In the genomic region with DNA sequence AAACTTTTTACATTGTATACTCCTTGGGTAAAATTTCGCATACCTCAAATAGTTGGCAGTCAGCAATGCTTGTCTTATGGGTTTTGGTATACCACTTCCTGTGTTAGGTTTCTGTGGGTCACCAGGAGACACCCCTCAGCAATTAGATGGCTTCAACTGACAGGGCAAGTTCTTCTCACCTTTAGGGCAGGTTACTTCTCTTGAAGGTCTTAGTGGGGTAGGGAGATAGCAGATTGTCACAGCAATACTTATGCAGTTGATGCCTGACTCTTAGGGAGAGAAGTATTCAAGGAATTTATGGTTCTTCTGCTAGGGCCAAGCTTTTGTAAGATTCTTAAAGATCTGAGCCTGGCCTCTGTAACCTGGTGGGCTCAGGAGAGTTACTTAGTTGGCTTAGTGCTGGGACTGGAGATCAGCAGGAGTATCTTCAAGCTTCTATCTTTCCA, we compare ENCODE assay signal across 8 cellular contexts. TPM values are rescaled to one million over a fixed set of nuclear protein-coding genes. Genes with fewer than 3 reads are reported as not detected.
DNase-seq lines count a peak whose midpoint lies in the region; ATAC-seq, FAIRE-seq and TF ChIP-seq lines count a peak whose summit lies in the region.

No MANE protein-coding gene starts in this region.

- H2AFZ ChIP-seq in keratinocyte (ENCODE audit: control insufficient read depth, low read length): no peak overlapping the region

- dilution Hi-C loops in keratinocyte (cut with MboI; ENCODE audit: extremely low pct_ligation_motif_present, low sequenced_read_pairs): no loop called here

- peaks cover 70% of the 10 kb centered on the region for H3K4me1 Mint-ChIP-seq in activated CD4-positive, alpha-beta T cell treated with anti-CD3 and anti-CD28 coated beads for 36 hours
- peaks cover 38% of the 10 kb centered on the region for H3K4me1 Mint-ChIP-seq in activated CD4-positive, alpha-beta T cell treated with anti-CD3 and anti-CD28 coated beads, Interleukin-2, amount 10 ng/mL, durations not matched to agents 7 days and 5 days
- H3K4me1 Mint-ChIP-seq in progenitor cell of endocrine pancreas (ENCODE audit: low read depth): peaks cover 8% of the 10 kb centered on the region

- intact Hi-C loops in activated CD4-positive, alpha-beta T cell treated with anti-CD3 and anti-CD28 coated beads for 36 hours (cut with DNase I, micrococcal nuclease): loop anchor here in 1 of 2 experiments (1.0 kb wide), 1 partner anchor 11 kb away; no protein-coding TSS in a partner anchor

- POLR2A ChIA-PET in activated CD4-positive, alpha-beta T cell treated with anti-CD3 and anti-CD28 coated beads for 36 hours (lab: Charles Lee): interaction anchor here (0.6 kb wide), 1 partner anchor 232 kb away, joined by 3 read pairs; no protein-coding TSS in a partner anchor
- POLR2A ChIA-PET in activated CD4-positive, alpha-beta T cell treated with anti-CD3 and anti-CD28 coated beads, Interleukin-2, amount 10 ng/mL, durations not matched to agents 7 days and 5 days (lab: Charles Lee): no interaction called here

- H3K36me3 Mint-ChIP-seq in activated CD4-positive, alpha-beta T cell treated with anti-CD3 and anti-CD28 coated beads for 36 hours (ENCODE audit: low read depth): peaks cover 4% of the 10 kb centered on the region
- H3K36me3 Mint-ChIP-seq in activated CD4-positive, alpha-beta T cell treated with anti-CD3 and anti-CD28 coated beads, Interleukin-2, amount 10 ng/mL, durations not matched to agents 7 days and 5 days (ENCODE audit: low read depth): peaks cover 3% of the 10 kb centered on the region
- H3K36me3 Mint-ChIP-seq in progenitor cell of endocrine pancreas (ENCODE audit: insufficient read depth): peaks cover 2% of the 10 kb centered on the region

- no peak overlapping the region for H3K27ac ChIP-seq in keratinocyte (ENCODE audit: control insufficient read depth, insufficient read depth, low read length)

- H3K36me3 ChIP-seq in keratinocyte (ENCODE audit: control insufficient read depth in 2 of 2, extremely low read depth in 1 of 2, insufficient read depth in 2 of 2, low read length in 2 of 2): no peaks in the 10 kb centered on the region

- peak; percentile 30 for DNase-seq in activated CD4-positive, alpha-beta T cell treated with anti-CD3 and anti-CD28 coated beads for 36 hours
- DNase-seq in activated CD4-positive, alpha-beta T cell treated with anti-CD3 and anti-CD28 coated beads, Interleukin-2, amount 50 U/mL, for 1 hour: no peak
- DNase-seq in activated CD4-positive, alpha-beta T cell treated with anti-CD3 and anti-CD28 coated beads, Interleukin-2, amount 10 ng/mL, durations not matched to agents 7 days and 5 days: peak; percentile 58
- no peak for DNase-seq in keratinocyte (ENCODE audit: low read depth, low spot score)
- no peak for DNase-seq in progenitor cell of endocrine pancreas (ENCODE audit: low spot score, unreplicated experiment)
- DNase-seq in SIG-M5 (lab: John Stamatoyannopoulos, UW): no peak

- H4K20me1 ChIP-seq in keratinocyte (ENCODE audit: control insufficient read depth, extremely low read depth, insufficient read depth, low read length): peaks cover 19% of the 10 kb centered on the region

- peaks cover 4% of the 10 kb centered on the region for H3K9me1 ChIP-seq in keratinocyte (ENCODE audit: control insufficient read depth, extremely low read depth, insufficient read depth, low read length)

- peak; percentile 64 for ATAC-seq in activated CD4-positive, alpha-beta T cell treated with anti-CD3 and anti-CD28 coated beads for 36 hours
- peak; percentile 71 for ATAC-seq in HG03159 (IDR thresholded peaks at IDR 0.05; ENCODE audit: unreplicated experiment)
- no peak for ATAC-seq in GM19328 (IDR thresholded peaks at IDR 0.05; ENCODE audit: unreplicated experiment)

- no peak for TF ChIP-seq CTCF in keratinocyte (optimal IDR thresholded peaks at IDR 0.05 in 1 of 3, IDR thresholded peaks at IDR 0.05 in 1 of 3, conservative IDR thresholded peaks at IDR 0.05 in 1 of 3; ENCODE audit: extremely low read depth in 1 of 3, insufficient read depth in 2 of 3, low read length in 3 of 3)
- TF ChIP-seq CTCF in progenitor cell of endocrine pancreas (IDR thresholded peaks at IDR 0.05; ENCODE audit: unreplicated experiment): no peak

- peaks cover 18% of the 10 kb centered on the region for H3K4me1 ChIP-seq in keratinocyte (ENCODE audit: control insufficient read depth, extremely low read depth, insufficient read depth, low read length)

- H3K27ac Mint-ChIP-seq in activated CD4-positive, alpha-beta T cell treated with anti-CD3 and anti-CD28 coated beads for 36 hours: no peak overlapping the region
- H3K27ac Mint-ChIP-seq in activated CD4-positive, alpha-beta T cell treated with anti-CD3 and anti-CD28 coated beads, Interleukin-2, amount 10 ng/mL, durations not matched to agents 7 days and 5 days: peak overlapping the region; percentile 32
- H3K27ac Mint-ChIP-seq in progenitor cell of endocrine pancreas: no peak overlapping the region

- no peaks in the 10 kb centered on the region for H3K9me3 ChIP-seq in keratinocyte (ENCODE audit: control insufficient read depth, low read depth, low read length)

- H3K9me3 Mint-ChIP-seq in activated CD4-positive, alpha-beta T cell treated with anti-CD3 and anti-CD28 coated beads for 36 hours (ENCODE audit: low read depth): peaks cover 5% of the 10 kb centered on the region
- H3K9me3 Mint-ChIP-seq in activated CD4-positive, alpha-beta T cell treated with anti-CD3 and anti-CD28 coated beads, Interleukin-2, amount 10 ng/mL, durations not matched to agents 7 days and 5 days: no peaks in the 10 kb centered on the region
- H3K9me3 Mint-ChIP-seq in progenitor cell of endocrine pancreas (ENCODE audit: low read depth): no peaks in the 10 kb centered on the region

- CTCF ChIA-PET in activated CD4-positive, alpha-beta T cell treated with anti-CD3 and anti-CD28 coated beads for 36 hours (lab: Charles Lee): interaction anchor here (0.6 to 0.7 kb wide), 2 partner anchors 102 to 302 kb away, joined by 3 read pairs; no protein-coding TSS in a partner anchor
- CTCF ChIA-PET in activated CD4-positive, alpha-beta T cell treated with anti-CD3 and anti-CD28 coated beads, Interleukin-2, amount 10 ng/mL, durations not matched to agents 7 days and 5 days (lab: Charles Lee): interaction anchor here (1.3 to 1.4 kb wide), 2 partner anchors 11 kb away, joined by 3 read pairs; no protein-coding TSS in a partner anchor

- H3K27me3 ChIP-seq in keratinocyte (ENCODE audit: control insufficient read depth, extremely low read depth, insufficient read depth, low read length): no peaks in the 10 kb centered on the region

- no peaks in the 10 kb centered on the region for H3K27me3 Mint-ChIP-seq in activated CD4-positive, alpha-beta T cell treated with anti-CD3 and anti-CD28 coated beads for 36 hours
- H3K27me3 Mint-ChIP-seq in activated CD4-positive, alpha-beta T cell treated with anti-CD3 and anti-CD28 coated beads, Interleukin-2, amount 10 ng/mL, durations not matched to agents 7 days and 5 days: no peaks in the 10 kb centered on the region
- no peaks in the 10 kb centered on the region for H3K27me3 Mint-ChIP-seq in progenitor cell of endocrine pancreas

- peak overlapping the region; percentile 49 for H3K4me2 ChIP-seq in keratinocyte (ENCODE audit: control insufficient read depth, extremely low read depth, insufficient read depth, low read depth, low read length)

- H3K4me3 ChIP-seq in keratinocyte (ENCODE audit: control insufficient read depth in 2 of 3, extremely low read depth in 1 of 3, insufficient read depth in 2 of 3, low read depth in 1 of 3, low read length in 3 of 3): no peak overlapping the region

- no peak overlapping the region for H3K4me3 Mint-ChIP-seq in activated CD4-positive, alpha-beta T cell treated with anti-CD3 and anti-CD28 coated beads for 36 hours
- no peak overlapping the region for H3K4me3 Mint-ChIP-seq in activated CD4-positive, alpha-beta T cell treated with anti-CD3 and anti-CD28 coated beads, Interleukin-2, amount 10 ng/mL, durations not matched to agents 7 days and 5 days
- no peak overlapping the region for H3K4me3 Mint-ChIP-seq in progenitor cell of endocrine pancreas (ENCODE audit: low read depth)

- H3K79me2 ChIP-seq in keratinocyte (ENCODE audit: control insufficient read depth, insufficient read depth, low read length): peaks cover 77% of the 10 kb centered on the region

- FAIRE-seq in keratinocyte (lab: Jason Lieb, UNC): peak; percentile 81

- no peak overlapping the region for H3K9ac ChIP-seq in keratinocyte (ENCODE audit: control insufficient read depth, extremely low read depth, insufficient read depth, low read length)

RNA-seq across cellular contexts. Expression of a gene that starts 42.9 kb away (rescaled TPM):
- total RNA-seq in activated CD4-positive, alpha-beta T cell treated with anti-CD3 and anti-CD28 coated beads for 36 hours: 10 to 100 TPM; 40.1 to 42.9 TPM
- 10 to 100 TPM; 36.8 to 40.1 TPM for total RNA-seq in activated CD4-positive, alpha-beta T cell treated with anti-CD3 and anti-CD28 coated beads, Interleukin-2, amount 10 ng/mL, durations not matched to agents 7 days and 5 days
- 28.3 to 43.8 TPM (median 36.1 TPM) in 3 replicates for polyA plus RNA-seq in keratinocyte
- polyA plus RNA-seq in keratinocyte (2011; ENCODE audit: low read depth): 15.0 TPM
- polyA plus RNA-seq in keratinocyte (2011; cell fraction: cytosol; rRNA removed): 16.9 and 39.5 TPM in 2 replicates
- 36.3 and 39.2 TPM in 2 replicates for polyA plus RNA-seq in keratinocyte (2011; cell fraction: nucleus; rRNA removed)
- 16.7 and 19.2 TPM in 2 replicates for polyA plus RNA-seq in keratinocyte (2012; ENCODE audit: low replicate concordance)
- 42.8 to 123 TPM (median 84.0 TPM) in 3 replicates for polyA minus RNA-seq in keratinocyte
- 22.4 TPM for polyA minus RNA-seq in keratinocyte (2011; cell fraction: cytosol; rRNA and poly(A)+ RNA removed)
- polyA minus RNA-seq in keratinocyte (2011; cell fraction: nucleus; rRNA and poly(A)+ RNA removed): 65.5 and 127 TPM in 2 replicates
- total RNA-seq in progenitor cell of endocrine pancreas: 55.9 and 56.8 TPM in 2 replicates

Comparison
In these comparisons a context has a peak if more than half of its experiments do, and no peak if none do; other contexts are left out.
1. DNase-seq: peak in activated CD4-positive, alpha-beta T cell treated with anti-CD3 and anti-CD28 coated beads for 36 hours (single experiment) and activated CD4-positive, alpha-beta T cell treated with anti-CD3 and anti-CD28 coated beads, Interleukin-2, amount 10 ng/mL, durations not matched to agents 7 days and 5 days (single experiment); none in activated CD4-positive, alpha-beta T cell treated with anti-CD3 and anti-CD28 coated beads, Interleukin-2, amount 50 U/mL, for 1 hour (single experiment), keratinocyte (single experiment), progenitor cell of endocrine pancreas (single experiment) and SIG-M5 (single experiment).